24 cellular contexts compared by ENCODE assay signal in genomic region chr1:63643517-63643916, GRCh38. TPM values are rescaled to one million over a fixed set of nuclear protein-coding genes. Genes with fewer than 3 reads are reported as not detected.
DNase-seq lines count a peak whose midpoint lies in the region; ATAC-seq, FAIRE-seq and TF ChIP-seq lines count a peak whose summit lies in the region.
"Had no signal": no experiment of that assay in that cellular context is flagged by ENCODE, and none has a peak within 500 bp of the region (broad histone marks: within the 10 kb centered on the region; RNA-seq: fewer than 3 reads in every experiment).

No MANE protein-coding gene starts in this region.

- dilution Hi-C loops in keratinocyte (cut with MboI; ENCODE audit: extremely low pct_ligation_motif_present, low sequenced_read_pairs): no loop called here

- peaks cover 68% of the 10 kb centered on the region for H3K4me1 Mint-ChIP-seq in progenitor cell of endocrine pancreas (ENCODE audit: low read depth)

- no peak for ATAC-seq in GM19463 (IDR thresholded peaks at IDR 0.05; ENCODE audit: unreplicated experiment)
- no peak for ATAC-seq in GM21529 (IDR thresholded peaks at IDR 0.05; ENCODE audit: unreplicated experiment)
- ATAC-seq: activated CD4-positive, CD25-positive, alpha-beta regulatory T cell treated with anti-CD3 and anti-CD28 coated beads, Interleukin-2, amount 50 U/mL, for 24 hours; activated CD8-positive, alpha-beta T cell treated with anti-CD3 and anti-CD28 coated beads, Interleukin-2, amount 10 ng/mL, durations not matched to agents 7 days and 5 days; foreskin keratinocyte; K562; naive thymus-derived CD4-positive, alpha-beta T cell had no signal

- peaks cover 6 to 17% of the 10 kb centered on the region in 2 experiments for H3K36me3 ChIP-seq in keratinocyte (ENCODE audit: control insufficient read depth in 2 of 2, extremely low read depth in 1 of 2, insufficient read depth in 2 of 2, low read length in 2 of 2)
- H3K36me3 ChIP-seq: HAP-1, ovary had no signal

- H3K79me2 ChIP-seq in keratinocyte (ENCODE audit: control insufficient read depth, insufficient read depth, low read length): no peaks in the 10 kb centered on the region

- peak; percentile 12 for DNase-seq in LHCN-M2 (ENCODE audit: low read depth)
- no peak for DNase-seq in coronary artery (ENCODE audit: low spot score)
- no peak for DNase-seq in keratinocyte (ENCODE audit: low read depth, low spot score)
- no peak for DNase-seq in progenitor cell of endocrine pancreas (ENCODE audit: low spot score, unreplicated experiment)
- no peak for DNase-seq in HTR-8/SVneo (ENCODE audit: insufficient read length, low spot score)
- no peak for DNase-seq in DMS79 treated with DMSO at 0.1 percent for 48 hours (lab: John Stamatoyannopoulos, UW)
- DNase-seq: activated CD8-positive, alpha-beta T cell treated with anti-CD3 and anti-CD28 coated beads, Interleukin-2, amount 10 ng/mL, durations not matched to agents 7 days and 5 days; activated naive CD4-positive, alpha-beta T cell treated with anti-CD3 and anti-CD28 coated beads for 36 hours; activated T-cell treated with anti-CD3 and anti-CD28 coated beads, Interleukin-2, amount 50 U/mL, for 48 hours; CD4-positive, CD25-positive, alpha-beta regulatory T cell; erythroblast; foreskin keratinocyte; hypothalamus; mesenchymal stem cell; naive thymus-derived CD4-positive, alpha-beta T cell; ovary; stimulated activated CD4-positive, alpha-beta T cell treated with anti-CD3 and anti-CD28 coated beads, Interleukin-1b, Interleukin-23, amount 100 ng/mL, for 48 hours had no signal

- no peaks in the 10 kb centered on the region for H3K27me3 Mint-ChIP-seq in progenitor cell of endocrine pancreas
- H3K27me3 Mint-ChIP-seq: CD4-positive, CD25-positive, alpha-beta regulatory T cell; naive thymus-derived CD4-positive, alpha-beta T cell had no signal

- peaks cover 5% of the 10 kb centered on the region for H3K9me3 Mint-ChIP-seq in progenitor cell of endocrine pancreas (ENCODE audit: low read depth)
- H3K9me3 Mint-ChIP-seq: activated naive CD4-positive, alpha-beta T cell treated with anti-CD3 and anti-CD28 coated beads for 36 hours; CD4-positive, CD25-positive, alpha-beta regulatory T cell; naive thymus-derived CD4-positive, alpha-beta T cell had no signal

- H3K27ac Mint-ChIP-seq in progenitor cell of endocrine pancreas: peak overlapping the region; percentile 59
- H3K27ac Mint-ChIP-seq: activated CD8-positive, alpha-beta T cell treated with anti-CD3 and anti-CD28 coated beads, Interleukin-2, amount 10 ng/mL, durations not matched to agents 7 days and 5 days; activated naive CD4-positive, alpha-beta T cell treated with anti-CD3 and anti-CD28 coated beads for 36 hours; CD4-positive, CD25-positive, alpha-beta regulatory T cell had no signal

- H3K4me1 ChIP-seq in keratinocyte (ENCODE audit: control insufficient read depth, extremely low read depth, insufficient read depth, low read length): no peaks in the 10 kb centered on the region
- H3K4me1 ChIP-seq: foreskin keratinocyte, HAP-1, vagina had no signal

- no peak overlapping the region for H3K4me2 ChIP-seq in keratinocyte (ENCODE audit: control insufficient read depth, extremely low read depth, insufficient read depth, low read depth, low read length)

- H3K27ac ChIP-seq in coronary artery: peak overlapping the region; percentile 23 to 32
- no peak overlapping the region for H3K27ac ChIP-seq in keratinocyte (ENCODE audit: control insufficient read depth, insufficient read depth, low read length)
- H3K27ac ChIP-seq: foreskin keratinocyte, ovary, RWPE1, vagina had no signal

- H2AFZ ChIP-seq in keratinocyte (ENCODE audit: control insufficient read depth, low read length): no peak overlapping the region

- H4K20me1 ChIP-seq in keratinocyte (ENCODE audit: control insufficient read depth, extremely low read depth, insufficient read depth, low read length): no peaks in the 10 kb centered on the region

- no peaks in the 10 kb centered on the region for H3K9me1 ChIP-seq in keratinocyte (ENCODE audit: control insufficient read depth, extremely low read depth, insufficient read depth, low read length)

- H3K9ac ChIP-seq in keratinocyte (ENCODE audit: control insufficient read depth, extremely low read depth, insufficient read depth, low read length): no peak overlapping the region

- H3K9me3 ChIP-seq in keratinocyte (ENCODE audit: control insufficient read depth, low read depth, low read length): no peaks in the 10 kb centered on the region
- H3K9me3 ChIP-seq: HAP-1, ovary, vagina had no signal

- no peaks in the 10 kb centered on the region for H3K27me3 ChIP-seq in keratinocyte (ENCODE audit: control insufficient read depth, extremely low read depth, insufficient read depth, low read length)
- H3K27me3 ChIP-seq: foreskin keratinocyte, ovary, vagina had no signal

- peaks cover 13% of the 10 kb centered on the region for H3K36me3 Mint-ChIP-seq in progenitor cell of endocrine pancreas (ENCODE audit: insufficient read depth)

- FAIRE-seq in keratinocyte (lab: Jason Lieb, UNC) (peak; percentile 52), HTR-8/SVneo (lab: Jason Lieb, UNC) (no peak)
- FAIRE-seq: K562 had no signal

- H3K4me3 ChIP-seq in coronary artery: no peak overlapping the region
- no peak overlapping the region for H3K4me3 ChIP-seq in keratinocyte (ENCODE audit: control insufficient read depth in 2 of 3, extremely low read depth in 1 of 3, insufficient read depth in 2 of 3, low read depth in 1 of 3, low read length in 3 of 3)
- H3K4me3 ChIP-seq: HAP-1, K562, ovary, vagina had no signal

- TF ChIP-seq CTCF in coronary artery (IDR thresholded peaks at IDR 0.05): no peak
- no peak for TF ChIP-seq CTCF in keratinocyte (optimal IDR thresholded peaks at IDR 0.05 in 1 of 3, IDR thresholded peaks at IDR 0.05 in 1 of 3, conservative IDR thresholded peaks at IDR 0.05 in 1 of 3; ENCODE audit: extremely low read depth in 1 of 3, insufficient read depth in 2 of 3, low read length in 3 of 3)
- no peak for TF ChIP-seq CTCF in progenitor cell of endocrine pancreas (IDR thresholded peaks at IDR 0.05; ENCODE audit: unreplicated experiment)

- no peak overlapping the region for H3K4me3 Mint-ChIP-seq in progenitor cell of endocrine pancreas (ENCODE audit: low read depth)
- H3K4me3 Mint-ChIP-seq: activated CD8-positive, alpha-beta T cell treated with anti-CD3 and anti-CD28 coated beads, Interleukin-2, amount 10 ng/mL, durations not matched to agents 7 days and 5 days; activated naive CD4-positive, alpha-beta T cell treated with anti-CD3 and anti-CD28 coated beads for 36 hours; CD4-positive, CD25-positive, alpha-beta regulatory T cell; naive thymus-derived CD4-positive, alpha-beta T cell had no signal

RNA-seq across cellular contexts. Expression of gene PGM1, which starts 50.3 kb away (rescaled TPM):
- 103 TPM in 2 replicates for total RNA-seq in LHCN-M2 (2014; rRNA removed)
- polyA plus RNA-seq in LHCN-M2 (2012): 99.8 TPM
- polyA plus RNA-seq in keratinocyte: 34.0 to 38.9 TPM (median 36.3 TPM) in 3 replicates
- 23.7 TPM for polyA plus RNA-seq in keratinocyte (2011; ENCODE audit: low read depth)
- 42.2 and 42.5 TPM in 2 replicates for polyA plus RNA-seq in keratinocyte (2011; cell fraction: cytosol; rRNA removed)
- polyA plus RNA-seq in keratinocyte (2011; cell fraction: nucleus; rRNA removed): 27.2 and 35.4 TPM in 2 replicates
- 44.8 and 53.2 TPM in 2 replicates for polyA plus RNA-seq in keratinocyte (2012; ENCODE audit: low replicate concordance)
- 39.3 to 42.8 TPM (median 39.9 TPM) in 3 replicates for polyA minus RNA-seq in keratinocyte
- 26.7 TPM for polyA minus RNA-seq in keratinocyte (2011; cell fraction: cytosol; rRNA and poly(A)+ RNA removed)
- 14.0 and 26.8 TPM in 2 replicates for polyA minus RNA-seq in keratinocyte (2011; cell fraction: nucleus; rRNA and poly(A)+ RNA removed)
- 31.1 and 34.5 TPM in 2 replicates for total RNA-seq in progenitor cell of endocrine pancreas
